In the genomic region with DNA sequence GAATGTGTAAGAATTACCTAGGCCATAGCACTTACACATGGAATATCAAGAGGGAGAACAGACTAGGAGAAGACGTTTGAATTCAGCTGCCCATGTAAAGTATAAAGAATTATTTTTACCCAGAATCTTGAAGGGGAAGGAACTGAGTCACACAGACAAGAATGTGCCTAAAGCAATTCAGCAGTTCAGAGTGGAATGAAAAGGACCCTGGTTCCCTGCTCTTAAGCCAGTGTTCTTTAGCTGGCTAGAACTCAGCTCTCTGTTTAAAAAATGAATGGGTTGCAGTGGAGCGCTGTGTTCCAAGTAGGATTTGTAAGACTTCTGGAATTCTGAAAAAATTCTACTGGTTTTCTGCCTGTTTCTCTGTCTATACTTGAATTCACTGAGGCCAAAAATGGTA, we compare ENCODE assay signal across 10 cellular contexts.
DNase-seq lines count a peak whose midpoint lies in the region; ATAC-seq and TF ChIP-seq lines count a peak whose summit lies in the region.
"Had no signal": no experiment of that assay in that cellular context is flagged by ENCODE, and none has a peak within 500 bp of the region (broad histone marks: within the 10 kb centered on the region; RNA-seq: fewer than 3 reads in every experiment).

No MANE protein-coding gene starts in this region.

- no peaks in the 10 kb centered on the region for H3K9me3 Mint-ChIP-seq in osteocyte (ENCODE audit: unreplicated experiment)

- TF ChIP-seq CTCF in AG09319 (IDR thresholded peaks at IDR 0.05; ENCODE audit: low read depth, low read length) (no peak), RWPE1 (conservative IDR thresholded peaks at IDR 0.05; ENCODE audit: low read depth) (no peak), fibroblast of lung (conservative IDR thresholded peaks at IDR 0.05 in 1 of 2, IDR thresholded peaks at IDR 0.05 in 1 of 2; ENCODE audit: low read depth in 1 of 2, low read length in 2 of 2) (no peak), osteocyte (IDR thresholded peaks at IDR 0.05) (no peak), GM10266 (IDR thresholded peaks at IDR 0.05; ENCODE audit: control insufficient read depth, insufficient read depth, low read depth, missing control alignments) (no peak)

- no peak overlapping the region for H3K27ac ChIP-seq in RWPE1
- peak overlapping the region; percentile 45 for H3K27ac ChIP-seq in fibroblast of lung (ENCODE audit: insufficient read depth, low read length)
- H3K27ac ChIP-seq: cardiac muscle cell had no signal

- POLR2A ChIA-PET in RWPE1 (lab: Yijun Ruan, JAX; ENCODE audit: low non-redundant PET): no interaction called here

- no peaks in the 10 kb centered on the region for H3K27me3 Mint-ChIP-seq in osteocyte (ENCODE audit: unreplicated experiment)

- peak overlapping the region; percentile 72 for H3K27ac Mint-ChIP-seq in osteocyte (ENCODE audit: unreplicated experiment)

- H3K36me3 Mint-ChIP-seq in osteocyte (ENCODE audit: unreplicated experiment): no peaks in the 10 kb centered on the region

- H3K4me1 ChIP-seq in fibroblast of lung (ENCODE audit: control insufficient read depth, extremely low read depth, insufficient read depth, low read length): peaks cover 8% of the 10 kb centered on the region

- no peak overlapping the region for H3K9ac ChIP-seq in fibroblast of lung (ENCODE audit: insufficient read depth, low read length)

- ATAC-seq in GM21528 (IDR thresholded peaks at IDR 0.05; ENCODE audit: low FRiP score, unreplicated experiment): no peak
- no peak for ATAC-seq in HG02884 (IDR thresholded peaks at IDR 0.05; ENCODE audit: unreplicated experiment)
- ATAC-seq in HG02571 (IDR thresholded peaks at IDR 0.05; ENCODE audit: unreplicated experiment): no peak

- H2AFZ ChIP-seq in fibroblast of lung (ENCODE audit: low read length): no peak overlapping the region

- no peaks in the 10 kb centered on the region for H3K27me3 ChIP-seq in fibroblast of lung (ENCODE audit: control insufficient read depth, insufficient read depth, low read length)
- H3K27me3 ChIP-seq: cardiac muscle cell had no signal

- H4K20me1 ChIP-seq in fibroblast of lung (ENCODE audit: control insufficient read depth, extremely low read depth, insufficient read depth, low read length): no peaks in the 10 kb centered on the region

- no peak overlapping the region for H3K4me3 ChIP-seq in fibroblast of lung (replicated peaks in 1 of 4; ENCODE audit: control extremely low read depth in 1 of 4, insufficient read depth in 1 of 4, low read depth in 3 of 4, low read length in 4 of 4)
- H3K4me3 ChIP-seq: cardiac muscle cell had no signal

- DNase-seq in AG09319 (ENCODE audit: extremely low read depth, low read depth) (peak; percentile 57), RWPE1 (ENCODE audit: low spot score) (peak; percentile 55), fibroblast of lung (ENCODE audit: low read depth in 2 of 2) (peak; percentile 93 to 98), osteocyte (ENCODE audit: extremely low spot score, unreplicated experiment) (no peak), GM10266 (ENCODE audit: extremely low spot score) (no peak)
- DNase-seq: NCI-H510A treated with DMSO at 0.1 percent for 48 hours had no signal

- no peak overlapping the region for H3K4me3 Mint-ChIP-seq in osteocyte (ENCODE audit: unreplicated experiment)

- CTCF ChIA-PET in RWPE1 (lab: Yijun Ruan, JAX): no interaction called here

- peak overlapping the region; percentile 48 for H3K4me2 ChIP-seq in fibroblast of lung (ENCODE audit: extremely low read depth, insufficient read depth, low read length)

- H3K4me1 Mint-ChIP-seq in osteocyte (ENCODE audit: unreplicated experiment): peaks cover 66% of the 10 kb centered on the region

- no peaks in the 10 kb centered on the region for H3K9me3 ChIP-seq in fibroblast of lung (ENCODE audit: control insufficient read depth, insufficient read depth, low read depth, low read length)

- peaks cover 3% of the 10 kb centered on the region for H3K79me2 ChIP-seq in fibroblast of lung (ENCODE audit: control insufficient read depth, insufficient read depth, low read length)

- H3K36me3 ChIP-seq in fibroblast of lung (ENCODE audit: control insufficient read depth, insufficient read depth, low read length): no peaks in the 10 kb centered on the region
- H3K36me3 ChIP-seq: cardiac muscle cell had no signal

Comparison
In these comparisons a context has a peak if more than half of its experiments do, and no peak if none do; other contexts are left out.
1. DNase-seq: peak in AG09319 (single experiment), RWPE1 (single experiment) and fibroblast of lung (2 of 2); none in osteocyte (single experiment) and GM10266 (single experiment).